ENCODE assay signal across 1 cellular context in genomic region chr20:2470432-2471193, GRCh38.
A peak's percentile ranks its signal among the peaks of the same experiment; 100 is the strongest.
TF ChIP-seq lines count a peak whose summit lies in the region.

TSS of gene SNRPB (minus strand) at chr20:2470789. CDS start at chr20:2470690, 99 bp downstream.

TF ChIP-seq in HepG2, 621 proteins besides CTCF, POLR2A, EP300 and RAD21 (continued from another document and continues in another):
- TF ChIP-seq RERE (CRISPR knock-in tag; IDR thresholded peaks at IDR 0.05; ENCODE audit: low read depth) = peak; percentile 81; the same call in 1 of the 2 replicates
- TF ChIP-seq ZNF841 (CRISPR knock-in tag; IDR thresholded peaks at IDR 0.05; ENCODE audit: borderline replicate concordance) = peak; percentile 92; the same call in 1 of the 2 replicates
- TF ChIP-seq ZNF432 (CRISPR knock-in tag; IDR thresholded peaks at IDR 0.05; ENCODE audit: borderline replicate concordance) = no peak
- peak; percentile 85; the same call in 1 of the 2 replicates for TF ChIP-seq CERS6 (CRISPR knock-in tag; IDR thresholded peaks at IDR 0.05)
- peak; percentile 99 for TF ChIP-seq ZSCAN5A (CRISPR knock-in tag; IDR thresholded peaks at IDR 0.05; ENCODE audit: borderline replicate concordance)
- TF ChIP-seq ZNF234 (CRISPR knock-in tag; conservative IDR thresholded peaks at IDR 0.05) = peak; percentile 98
- TF ChIP-seq MXD1 (CRISPR knock-in tag; IDR thresholded peaks at IDR 0.05) = peak; percentile 96
- peak; percentile 96 for TF ChIP-seq MEIS2 (CRISPR knock-in tag; IDR thresholded peaks at IDR 0.05)
- TF ChIP-seq ARNT2 (CRISPR knock-in tag; IDR thresholded peaks at IDR 0.05; ENCODE audit: low read depth) = peak; percentile 98
- peak; percentile 96 for TF ChIP-seq RFXAP (CRISPR knock-in tag; IDR thresholded peaks at IDR 0.05; ENCODE audit: borderline replicate concordance)
- TF ChIP-seq ZNF337 (CRISPR knock-in tag; IDR thresholded peaks at IDR 0.05; ENCODE audit: borderline replicate concordance, low read depth) = peak; percentile 97
- peak; percentile 97 for TF ChIP-seq ZNF30 (CRISPR knock-in tag; IDR thresholded peaks at IDR 0.05)
- peak; percentile 98 for TF ChIP-seq ZNF607 (CRISPR knock-in tag; IDR thresholded peaks at IDR 0.05; ENCODE audit: borderline replicate concordance)
- no peak for TF ChIP-seq CEBPB (IDR thresholded peaks at IDR 0.05; ENCODE audit: borderline replicate concordance, low read depth, low read length)
- TF ChIP-seq U2AF1 (optimal IDR thresholded peaks at IDR 0.05; ENCODE audit: low read depth, low read length) = peak; percentile 92
- peak; percentile 98 for TF ChIP-seq ZNF766 (CRISPR knock-in tag; IDR thresholded peaks at IDR 0.05; ENCODE audit: borderline replicate concordance)
- TF ChIP-seq EZH2 (conservative IDR thresholded peaks at IDR 0.05; ENCODE audit: low read depth, low read length) = no peak
- peak; percentile 96 for TF ChIP-seq GFI1 (CRISPR knock-in tag; IDR thresholded peaks at IDR 0.05; ENCODE audit: borderline replicate concordance)
- TF ChIP-seq ZNF18 (CRISPR knock-in tag; IDR thresholded peaks at IDR 0.05; ENCODE audit: insufficient replicate concordance) = peak; percentile 98
- TF ChIP-seq PHF21A (CRISPR knock-in tag; IDR thresholded peaks at IDR 0.05) = peak; percentile 98
- TF ChIP-seq KAT8 (CRISPR knock-in tag; IDR thresholded peaks at IDR 0.05) = peak; percentile 100
- TF ChIP-seq ERF (CRISPR knock-in tag; IDR thresholded peaks at IDR 0.05) = peak; percentile 100
- peak; percentile 83 for TF ChIP-seq PAXIP1 (CRISPR knock-in tag; conservative IDR thresholded peaks at IDR 0.05)
- peak; percentile 78 for TF ChIP-seq ZNF281 (CRISPR knock-in tag; IDR thresholded peaks at IDR 0.05; ENCODE audit: borderline replicate concordance)
- TF ChIP-seq SCMH1 (CRISPR knock-in tag; IDR thresholded peaks at IDR 0.05; ENCODE audit: borderline replicate concordance) = no peak
- peak; percentile 97 for TF ChIP-seq ZFP1 (CRISPR knock-in tag; IDR thresholded peaks at IDR 0.05)
- peak; percentile 80 for TF ChIP-seq ZSCAN25 (CRISPR knock-in tag; IDR thresholded peaks at IDR 0.05)
- TF ChIP-seq ZNF609 (CRISPR knock-in tag; IDR thresholded peaks at IDR 0.05; ENCODE audit: borderline replicate concordance) = peak; percentile 85; the same call in 1 of the 2 replicates
- TF ChIP-seq HNRNPLL (IDR thresholded peaks at IDR 0.05; ENCODE audit: low read depth, low read length, poor library complexity, severe bottlenecking) = peak; percentile 94
- TF ChIP-seq CCDC6 (CRISPR knock-in tag; IDR thresholded peaks at IDR 0.05) = peak; percentile 100
- peak; percentile 87 for TF ChIP-seq SP5 (CRISPR knock-in tag; IDR thresholded peaks at IDR 0.05; ENCODE audit: borderline replicate concordance, low read depth)
- TF ChIP-seq ZNF724P (CRISPR knock-in tag; IDR thresholded peaks at IDR 0.05; ENCODE audit: borderline replicate concordance) = peak; percentile 84
- peak; percentile 99 for TF ChIP-seq SALL2 (CRISPR knock-in tag; IDR thresholded peaks at IDR 0.05)
- TF ChIP-seq ZNF124 (CRISPR knock-in tag; IDR thresholded peaks at IDR 0.05) = peak; percentile 98
